11 cellular contexts compared by ENCODE assay signal in the genomic region with DNA sequence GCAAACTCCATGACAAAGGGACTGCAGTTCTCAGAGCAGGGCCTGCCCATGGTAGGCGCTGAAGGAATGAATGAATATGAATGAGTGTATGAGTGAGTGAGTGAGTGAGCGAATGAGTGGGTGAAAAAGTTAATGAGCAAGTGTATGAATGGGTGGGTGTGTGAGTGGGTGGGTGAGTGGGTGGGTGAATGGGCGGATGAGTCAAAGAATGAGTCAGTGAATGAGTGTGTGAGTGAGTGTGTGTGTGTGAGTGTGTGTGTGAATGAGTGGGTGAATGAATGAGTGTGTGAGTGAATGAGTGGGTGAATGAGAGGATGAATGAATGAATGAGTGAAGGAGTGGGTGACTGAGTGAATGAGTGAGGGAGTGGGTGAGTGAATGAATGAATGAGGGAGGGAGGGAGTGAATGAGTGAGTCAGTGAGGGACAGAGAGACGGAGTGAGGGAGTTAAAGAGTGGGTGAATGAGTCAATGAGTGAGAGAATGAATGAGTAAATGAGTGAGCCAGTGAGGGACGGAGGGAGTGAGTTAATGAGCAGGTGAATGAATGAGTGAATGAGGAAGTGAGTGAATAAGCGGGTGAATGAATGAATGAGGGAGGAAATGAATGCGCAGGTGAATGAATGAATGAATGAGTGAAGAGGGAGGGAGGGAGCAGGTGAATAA. TPM values are rescaled to one million over a fixed set of nuclear protein-coding genes. Genes with fewer than 3 reads are reported as not detected.
DNase-seq lines count a peak whose midpoint lies in the region; ATAC-seq and TF ChIP-seq lines count a peak whose summit lies in the region.
"Had no signal": no experiment of that assay in that cellular context is flagged by ENCODE, and none has a peak within 500 bp of the region (broad histone marks: within the 10 kb centered on the region; RNA-seq: fewer than 3 reads in every experiment).

No MANE protein-coding gene starts in this region.

- H3K27ac Mint-ChIP-seq in activated naive CD8-positive, alpha-beta T cell treated with anti-CD3 and anti-CD28 coated beads for 36 hours, result peak overlapping the region; percentile 45

- peaks cover 8% of the 10 kb centered on the region for H3K4me1 Mint-ChIP-seq in activated naive CD8-positive, alpha-beta T cell treated with anti-CD3 and anti-CD28 coated beads for 36 hours

- DNase-seq in AG10803 (ENCODE audit: low read depth) (peak; percentile 31), HK-2 (ENCODE audit: unreplicated experiment) (no peak), AG08396 (ENCODE audit: low spot score) (no peak), DMS153 (lab: John Stamatoyannopoulos, UW) (no peak)
- DNase-seq in activated naive CD8-positive, alpha-beta T cell treated with anti-CD3 and anti-CD28 coated beads for 36 hours, result no peak
- DNase-seq: foreskin melanocyte, GDM1, tibial artery had no signal

- 73 to 77% methylated on average over 5 to 7 of the region's 7 CpGs for WGBS in mesodermal cell (ENCODE audit: insufficient coverage in 2 of 2), 2 experiments

- H3K27me3 Mint-ChIP-seq in activated naive CD8-positive, alpha-beta T cell treated with anti-CD3 and anti-CD28 coated beads for 36 hours, result peaks cover 22% of the 10 kb centered on the region

- H3K36me3 ChIP-seq in HEK293 (ENCODE audit: control insufficient read depth in 2 of 2, insufficient read depth in 1 of 2, low read length in 2 of 2) (no peaks in the 10 kb centered on the region), mesodermal cell (ENCODE audit: control insufficient read depth, insufficient read depth, low read length) (no peaks in the 10 kb centered on the region)
- H3K36me3 ChIP-seq: tibial artery had no signal

- TF ChIP-seq CTCF in AG10803 (conservative IDR thresholded peaks at IDR 0.05; ENCODE audit: low read length), result no peak
- TF ChIP-seq CTCF in HEK293 (tag by site-specific recombination; IDR thresholded peaks at IDR 0.05), result no peak

- no peaks in the 10 kb centered on the region for H3K9me3 ChIP-seq in HEK293 (ENCODE audit: control insufficient read depth, insufficient read depth, low read depth, low read length)
- no peaks in the 10 kb centered on the region for H3K9me3 ChIP-seq in mesodermal cell (ENCODE audit: control insufficient read depth, low read length)
- H3K9me3 ChIP-seq: tibial artery had no signal

- no peak for ATAC-seq in HG03025 (IDR thresholded peaks at IDR 0.05; ENCODE audit: low FRiP score, unreplicated experiment)

- H3K4me1 ChIP-seq in HEK293 (ENCODE audit: control insufficient read depth, insufficient read depth, low read length) (no peaks in the 10 kb centered on the region), mesodermal cell (ENCODE audit: control insufficient read depth, insufficient read depth, low read length, poor library complexity, severe bottlenecking) (peaks cover 9% of the 10 kb centered on the region)

- POLR2A ChIA-PET in HEK293 (lab: Yijun Ruan, JAX), result no interaction called here

- CTCF ChIA-PET in HEK293 (lab: Yijun Ruan, JAX), result interaction anchor here (0.5 to 4.0 kb wide), 8 partner anchors 8 to 565 kb away, joined by 3 to 17 read pairs (median 4); no protein-coding TSS in a partner anchor

- H3K36me3 Mint-ChIP-seq in activated naive CD8-positive, alpha-beta T cell treated with anti-CD3 and anti-CD28 coated beads for 36 hours, result no peaks in the 10 kb centered on the region

- H3K4me3 ChIP-seq in AG10803 (ENCODE audit: low read length), result no peak overlapping the region
- H3K4me3 ChIP-seq in HEK293 (ENCODE audit: low read depth, low read length), result no peak overlapping the region
- peak overlapping the region; percentile 27 for H3K4me3 ChIP-seq in mesodermal cell (ENCODE audit: extremely low read depth, insufficient read depth, low read length, poor library complexity, severe bottlenecking)

- no peaks in the 10 kb centered on the region for H3K9me3 Mint-ChIP-seq in activated naive CD8-positive, alpha-beta T cell treated with anti-CD3 and anti-CD28 coated beads for 36 hours

- H3K4me3 Mint-ChIP-seq in activated naive CD8-positive, alpha-beta T cell treated with anti-CD3 and anti-CD28 coated beads for 36 hours, result no peak overlapping the region

- H3K27ac ChIP-seq in HEK293 (ENCODE audit: extremely low read depth, low read depth, low read length), result no peak overlapping the region
- no peak overlapping the region for H3K27ac ChIP-seq in mesodermal cell (ENCODE audit: low read depth, low read length, severe bottlenecking)
- H3K27ac ChIP-seq: tibial artery had no signal

TF ChIP-seq in HEK293, 187 proteins besides CTCF, POLR2A, EP300 and RAD21 (continues in another document):
- TF ChIP-seq, protein P1, sequence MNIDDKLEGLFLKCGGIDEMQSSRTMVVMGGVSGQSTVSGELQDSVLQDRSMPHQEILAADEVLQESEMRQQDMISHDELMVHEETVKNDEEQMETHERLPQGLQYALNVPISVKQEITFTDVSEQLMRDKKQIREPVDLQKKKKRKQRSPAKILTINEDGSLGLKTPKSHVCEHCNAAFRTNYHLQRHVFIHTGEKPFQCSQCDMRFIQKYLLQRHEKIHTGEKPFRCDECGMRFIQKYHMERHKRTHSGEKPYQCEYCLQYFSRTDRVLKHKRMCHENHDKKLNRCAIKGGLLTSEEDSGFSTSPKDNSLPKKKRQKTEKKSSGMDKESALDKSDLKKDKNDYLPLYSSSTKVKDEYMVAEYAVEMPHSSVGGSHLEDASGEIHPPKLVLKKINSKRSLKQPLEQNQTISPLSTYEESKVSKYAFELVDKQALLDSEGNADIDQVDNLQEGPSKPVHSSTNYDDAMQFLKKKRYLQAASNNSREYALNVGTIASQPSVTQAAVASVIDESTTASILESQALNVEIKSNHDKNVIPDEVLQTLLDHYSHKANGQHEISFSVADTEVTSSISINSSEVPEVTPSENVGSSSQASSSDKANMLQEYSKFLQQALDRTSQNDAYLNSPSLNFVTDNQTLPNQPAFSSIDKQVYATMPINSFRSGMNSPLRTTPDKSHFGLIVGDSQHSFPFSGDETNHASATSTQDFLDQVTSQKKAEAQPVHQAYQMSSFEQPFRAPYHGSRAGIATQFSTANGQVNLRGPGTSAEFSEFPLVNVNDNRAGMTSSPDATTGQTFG (tag by site-specific recombination; IDR thresholded peaks at IDR 0.05; ENCODE audit: borderline replicate concordance), result peak; percentile 39; the same call in 1 of the 2 replicates
- TF ChIP-seq, protein P2, sequence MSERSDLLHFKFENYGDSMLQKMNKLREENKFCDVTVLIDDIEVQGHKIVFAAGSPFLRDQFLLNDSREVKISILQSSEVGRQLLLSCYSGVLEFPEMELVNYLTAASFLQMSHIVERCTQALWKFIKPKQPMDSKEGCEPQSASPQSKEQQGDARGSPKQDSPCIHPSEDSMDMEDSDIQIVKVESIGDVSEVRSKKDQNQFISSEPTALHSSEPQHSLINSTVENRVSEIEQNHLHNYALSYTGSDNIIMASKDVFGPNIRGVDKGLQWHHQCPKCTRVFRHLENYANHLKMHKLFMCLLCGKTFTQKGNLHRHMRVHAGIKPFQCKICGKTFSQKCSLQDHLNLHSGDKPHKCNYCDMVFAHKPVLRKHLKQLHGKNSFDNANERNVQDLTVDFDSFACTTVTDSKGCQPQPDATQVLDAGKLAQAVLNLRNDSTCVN (tag by site-specific recombination; optimal IDR thresholded peaks at IDR 0.05), result peak; percentile 5
- TF ChIP-seq, protein P3, sequence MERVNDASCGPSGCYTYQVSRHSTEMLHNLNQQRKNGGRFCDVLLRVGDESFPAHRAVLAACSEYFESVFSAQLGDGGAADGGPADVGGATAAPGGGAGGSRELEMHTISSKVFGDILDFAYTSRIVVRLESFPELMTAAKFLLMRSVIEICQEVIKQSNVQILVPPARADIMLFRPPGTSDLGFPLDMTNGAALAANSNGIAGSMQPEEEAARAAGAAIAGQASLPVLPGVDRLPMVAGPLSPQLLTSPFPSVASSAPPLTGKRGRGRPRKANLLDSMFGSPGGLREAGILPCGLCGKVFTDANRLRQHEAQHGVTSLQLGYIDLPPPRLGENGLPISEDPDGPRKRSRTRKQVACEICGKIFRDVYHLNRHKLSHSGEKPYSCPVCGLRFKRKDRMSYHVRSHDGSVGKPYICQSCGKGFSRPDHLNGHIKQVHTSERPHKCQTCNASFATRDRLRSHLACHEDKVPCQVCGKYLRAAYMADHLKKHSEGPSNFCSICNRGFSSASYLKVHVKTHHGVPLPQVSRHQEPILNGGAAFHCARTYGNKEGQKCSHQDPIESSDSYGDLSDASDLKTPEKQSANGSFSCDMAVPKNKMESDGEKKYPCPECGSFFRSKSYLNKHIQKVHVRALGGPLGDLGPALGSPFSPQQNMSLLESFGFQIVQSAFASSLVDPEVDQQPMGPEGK (tag by site-specific recombination; IDR thresholded peaks at IDR 0.05), result peak; percentile 14
- TF ChIP-seq OVOL3 (tag by site-specific recombination; IDR thresholded peaks at IDR 0.05) (no peak), SCRT1 (tag by site-specific recombination; IDR thresholded peaks at IDR 0.05; ENCODE audit: borderline replicate concordance) (no peak), ZNF426 (tag by site-specific recombination; IDR thresholded peaks at IDR 0.05) (no peak), ZBTB48 (tag by site-specific recombination; IDR thresholded peaks at IDR 0.05) (peak; percentile 24; the same call in 1 of the 2 replicates), YY1 (tag by site-specific recombination; IDR thresholded peaks at IDR 0.05) (no peak), RBAK (tag by site-specific recombination; IDR thresholded peaks at IDR 0.05) (peak; percentile 80), TCF7L2 (IDR thresholded peaks at IDR 0.05; ENCODE audit: borderline replicate concordance, low read depth, low read length) (no peak)
- TF ChIP-seq, protein P4, sequence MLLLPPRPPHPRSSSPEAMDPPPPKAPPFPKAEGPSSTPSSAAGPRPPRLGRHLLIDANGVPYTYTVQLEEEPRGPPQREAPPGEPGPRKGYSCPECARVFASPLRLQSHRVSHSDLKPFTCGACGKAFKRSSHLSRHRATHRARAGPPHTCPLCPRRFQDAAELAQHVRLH (tag by site-specific recombination; IDR thresholded peaks at IDR 0.05), result peak; percentile 66; the same call in 1 of the 2 replicates

RNA-seq across cellular contexts. Expression of a gene that starts 11.1 kb away (rescaled TPM):
- total RNA-seq in activated naive CD8-positive, alpha-beta T cell treated with anti-CD3 and anti-CD28 coated beads for 36 hours, result 10 to 100 TPM; 21.6 to 23.8 TPM
- polyA plus RNA-seq in mesodermal cell (2013, experiment 1 of 2), result 17.0 TPM
- 16.6 TPM for polyA plus RNA-seq in mesodermal cell (2013, experiment 2 of 2)

RNA-seq across cellular contexts. Expression of a gene that starts 54.4 kb away (rescaled TPM):
- total RNA-seq in activated naive CD8-positive, alpha-beta T cell treated with anti-CD3 and anti-CD28 coated beads for 36 hours, result 10 to 100 TPM in 1 of 2 experiments, 1 to 10 TPM in 1; 7.7 to 10.0 TPM
- polyA plus RNA-seq in mesodermal cell (2013, experiment 1 of 2), result 27.1 TPM
- polyA plus RNA-seq in mesodermal cell (2013, experiment 2 of 2), result 24.1 TPM
